9 cellular contexts compared by ENCODE assay signal in genomic region chr20:6122111-6122872, GRCh38. TPM values are rescaled to one million over a fixed set of nuclear protein-coding genes. Genes with fewer than 3 reads are reported as not detected.
DNase-seq lines count a peak whose midpoint lies in the region; ATAC-seq and TF ChIP-seq lines count a peak whose summit lies in the region.
"Had no signal": no experiment of that assay in that cellular context is flagged by ENCODE, and none has a peak within 500 bp of the region (broad histone marks: within the 10 kb centered on the region; RNA-seq: fewer than 3 reads in every experiment).

No MANE protein-coding gene starts in this region.

- no peak overlapping the region for H2AK5ac ChIP-seq in neuronal stem cell (ENCODE audit: low read depth, low read length)

- peaks cover 3 to 7% of the 10 kb centered on the region in 2 donors for H3K4me1 ChIP-seq in neuronal stem cell (ENCODE audit: control insufficient read depth in 2 of 2, insufficient read depth in 1 of 2, low read depth in 1 of 2, low read length in 2 of 2)
- H3K4me1 ChIP-seq in effector memory CD4-positive, alpha-beta T cell (ENCODE audit: control insufficient read depth, insufficient read depth, low read length, poor library complexity, severe bottlenecking), result peaks cover 6% of the 10 kb centered on the region

- no peak overlapping the region for H2BK12ac ChIP-seq in neuronal stem cell (ENCODE audit: low read length)

- no peak overlapping the region for H3K14ac ChIP-seq in neuronal stem cell (ENCODE audit: low read length)

- no peak for ATAC-seq in HG02970 (IDR thresholded peaks at IDR 0.05; ENCODE audit: low FRiP score, unreplicated experiment)

- H3K18ac ChIP-seq in neuronal stem cell (ENCODE audit: low read length), result peak overlapping the region; percentile 93

- no peaks in the 10 kb centered on the region for H3K9me3 ChIP-seq in neuronal stem cell (replicated peaks in 1 of 2; ENCODE audit: control insufficient read depth in 2 of 2, insufficient read depth in 1 of 2, low read depth in 1 of 2, low read length in 2 of 2)
- H3K9me3 ChIP-seq in effector memory CD4-positive, alpha-beta T cell (ENCODE audit: control insufficient read depth, low read length), result no peaks in the 10 kb centered on the region

- H3K4ac ChIP-seq in neuronal stem cell (ENCODE audit: low read length), result no peak overlapping the region

- CTCF ChIA-PET in BJ (lab: Yijun Ruan, JAX), result interaction anchor here (1.7 kb wide), 1 partner anchor 593 kb away, joined by 4 read pairs; no protein-coding TSS in a partner anchor
- CTCF ChIA-PET in RWPE1 (lab: Yijun Ruan, JAX), result no interaction called here

- H3K36me3 ChIP-seq in BJ (ENCODE audit: control insufficient read depth, insufficient read depth, low read length) (no peaks in the 10 kb centered on the region), neuronal stem cell (replicated peaks in 1 of 2; ENCODE audit: control insufficient read depth in 2 of 2, insufficient read depth in 2 of 2, low read length in 2 of 2) (no peaks in the 10 kb centered on the region)
- H3K36me3 ChIP-seq in effector memory CD4-positive, alpha-beta T cell (ENCODE audit: control insufficient read depth, insufficient read depth, low read length), result no peaks in the 10 kb centered on the region

- H4K8ac ChIP-seq in neuronal stem cell (ENCODE audit: low read depth, low read length), result no peak overlapping the region

- TF ChIP-seq CTCF in BJ (IDR thresholded peaks at IDR 0.05; ENCODE audit: insufficient read depth, low read depth, low read length) (no peak), RWPE1 (conservative IDR thresholded peaks at IDR 0.05; ENCODE audit: low read depth) (no peak)

- H3K27me3 ChIP-seq in BJ (ENCODE audit: control insufficient read depth, insufficient read depth, low read length), result no peaks in the 10 kb centered on the region
- peaks cover 0 to 42% (median 18%) of the 10 kb centered on the region in 3 experiments for H3K27me3 ChIP-seq in neuronal stem cell (ENCODE audit: control insufficient read depth in 3 of 3, insufficient read depth in 3 of 3, low read depth in 1 of 3, low read length in 3 of 3)
- peaks cover 24% of the 10 kb centered on the region for H3K27me3 ChIP-seq in effector memory CD4-positive, alpha-beta T cell (replicated peaks; ENCODE audit: control insufficient read depth, insufficient read depth, low read length, poor library complexity, severe bottlenecking)

- peak overlapping the region; percentile 87 for H3K4me2 ChIP-seq in neuronal stem cell (ENCODE audit: insufficient read depth, low read length, poor library complexity, severe bottlenecking)

- H4K91ac ChIP-seq in neuronal stem cell (ENCODE audit: low read depth, low read length, poor library complexity), result no peak overlapping the region

- POLR2A ChIA-PET in BJ (lab: Charles Lee), result no interaction called here
- POLR2A ChIA-PET in RWPE1 (lab: Yijun Ruan, JAX; ENCODE audit: low non-redundant PET), result no interaction called here

- H2AFZ ChIP-seq in neuronal stem cell (ENCODE audit: low read length), result peak overlapping the region; percentile 92

- H3K9ac ChIP-seq in neuronal stem cell (ENCODE audit: low read depth, low read length, poor library complexity), result peak overlapping the region; percentile 78

- WGBS in neuronal stem cell (ENCODE audit: extremely low coverage in 2 of 2, insufficient read length in 2 of 2, insufficient replicate concordance in 1 of 2), 2 donors, result no CpG with 5 or more reads among the region's 27 CpGs

- H3K27ac ChIP-seq in RWPE1 (peak overlapping the region; percentile 99), neuronal stem cell (replicated peaks; ENCODE audit: low read length) (no peak overlapping the region)
- H3K27ac ChIP-seq in effector memory CD4-positive, alpha-beta T cell (ENCODE audit: insufficient read depth, low read length, poor library complexity, severe bottlenecking), result no peak overlapping the region

- peak overlapping the region; percentile 45 for H3K23ac ChIP-seq in neuronal stem cell (ENCODE audit: low read depth, low read length, poor library complexity)

- DNase-seq in BJ (ENCODE audit: low read depth), result no peak
- DNase-seq in HCEC 1CT, result peak; percentile 51
- peak; percentile 72 for DNase-seq in RWPE1 (ENCODE audit: low spot score)
- peak; percentile 62 for DNase-seq in fibroblast of peridontal ligament (ENCODE audit: extremely low read depth)
- no peak for DNase-seq in neuronal stem cell (ENCODE audit: low spot score)
- DNase-seq in effector memory CD4-positive, alpha-beta T cell, result no peak
- no peak for DNase-seq in NCI-H1694 treated with DMSO at 0.1 percent for 48 hours (lab: John Stamatoyannopoulos, UW)

- H2BK15ac ChIP-seq in neuronal stem cell (ENCODE audit: low read length), result no peak overlapping the region

- H2BK120ac ChIP-seq in neuronal stem cell (ENCODE audit: low read depth, low read length), result no peak overlapping the region

- peak overlapping the region; percentile 10 for H2BK5ac ChIP-seq in neuronal stem cell (ENCODE audit: low read length)

- H3K79me1 ChIP-seq in neuronal stem cell (ENCODE audit: low read depth, low read length), result no peaks in the 10 kb centered on the region

- H3K4me3 ChIP-seq in BJ (ENCODE audit: low read depth, low read length) (peak overlapping the region; percentile 42), neuronal stem cell (ENCODE audit: low read length in 2 of 2) (peak overlapping the region; percentile 21 to 76)
- H3K4me3 ChIP-seq in effector memory CD4-positive, alpha-beta T cell (ENCODE audit: insufficient read depth, low read depth, low read length, poor library complexity, severe bottlenecking), result no peak overlapping the region

RNA-seq across cellular contexts. Expression of gene FERMT1, which starts 0.5 kb away (rescaled TPM):
- 0.53 and 1.1 TPM in 2 replicates for polyA plus RNA-seq in BJ (2011; rRNA removed)
- polyA minus RNA-seq in BJ (2011; rRNA and poly(A)+ RNA removed), result 0.19 and 0.21 TPM in 2 replicates
- polyA plus RNA-seq in neuronal stem cell (2013, experiment 1 of 2), result 0.60 TPM
- polyA plus RNA-seq in neuronal stem cell (2013, experiment 2 of 2), result 1.1 TPM
- polyA plus RNA-seq: IgD-negative memory B cell had no signal

Comparison
In these comparisons a context has a peak if more than half of its experiments do, and no peak if none do; other contexts are left out.
1. DNase-seq: peak in HCEC 1CT (single experiment), RWPE1 (single experiment) and fibroblast of peridontal ligament (single experiment); none in BJ (single experiment), neuronal stem cell (single experiment), effector memory CD4-positive, alpha-beta T cell (0 of 3) and NCI-H1694 treated with DMSO at 0.1 percent for 48 hours (single experiment).